Comparison of ENCODE assay signal across 8 cellular contexts in the genomic region with DNA sequence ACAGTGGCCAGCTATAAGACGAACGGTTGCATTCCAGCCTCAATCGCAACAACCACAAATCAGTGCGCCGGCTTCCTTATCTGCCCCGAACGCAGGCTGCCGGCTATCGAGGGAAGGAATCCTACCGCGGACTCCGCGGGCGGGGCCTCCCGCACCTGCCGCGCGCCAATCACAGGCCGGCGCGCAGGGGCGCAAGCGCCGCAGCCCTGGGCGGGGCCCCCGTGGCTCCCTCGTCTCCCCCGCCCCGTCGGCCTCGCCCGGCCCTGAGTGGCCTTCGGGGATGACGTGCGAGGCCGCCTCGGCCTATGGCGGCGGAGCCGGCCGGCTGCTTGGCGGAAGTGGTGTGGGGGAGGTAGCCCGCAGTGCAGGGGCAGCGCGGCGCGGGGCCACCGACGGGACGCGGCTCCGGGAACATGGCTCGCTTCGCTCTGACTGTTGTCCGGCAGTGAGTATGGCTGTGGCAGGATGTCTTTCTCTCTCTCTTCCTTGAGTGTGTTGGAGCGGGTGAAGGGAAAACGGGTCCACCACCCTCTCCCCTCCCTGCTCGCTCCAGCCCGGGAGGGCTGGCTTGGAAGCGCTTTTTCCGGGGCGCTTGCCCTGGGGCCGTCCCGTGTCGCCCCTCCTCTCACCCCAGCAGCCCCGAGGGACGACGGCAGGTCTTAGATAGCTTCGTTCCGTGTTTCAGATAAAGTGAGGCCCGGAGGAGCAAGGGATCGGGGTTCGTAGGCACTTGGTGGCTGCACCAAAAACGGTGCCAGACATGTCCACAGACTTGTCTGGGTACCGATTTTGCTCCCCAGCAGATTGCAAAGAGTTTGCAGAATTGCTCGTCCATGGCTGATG. TPM values are rescaled to one million over a fixed set of nuclear protein-coding genes. Genes with fewer than 3 reads are reported as not detected.
DNase-seq lines count a peak whose midpoint lies in the region; ATAC-seq and TF ChIP-seq lines count a peak whose summit lies in the region.

A gene with protein sequence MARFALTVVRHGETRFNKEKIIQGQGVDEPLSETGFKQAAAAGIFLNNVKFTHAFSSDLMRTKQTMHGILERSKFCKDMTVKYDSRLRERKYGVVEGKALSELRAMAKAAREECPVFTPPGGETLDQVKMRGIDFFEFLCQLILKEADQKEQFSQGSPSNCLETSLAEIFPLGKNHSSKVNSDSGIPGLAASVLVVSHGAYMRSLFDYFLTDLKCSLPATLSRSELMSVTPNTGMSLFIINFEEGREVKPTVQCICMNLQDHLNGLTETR (plus strand): TSS at position 355 of the 843 bp plus-strand sequence. CDS start 59 bp downstream, at position 414.

- TF ChIP-seq CTCF in GM12865 (IDR thresholded peaks at IDR 0.05; ENCODE audit: insufficient read depth, low read depth, low read length, missing control alignments): no peak
- TF ChIP-seq CTCF in SU-DHL-6 (IDR thresholded peaks at IDR 0.05; ENCODE audit: insufficient read depth, low read length, poor library complexity, severe bottlenecking): no peak
- no peak for TF ChIP-seq CTCF in ovary (IDR thresholded peaks at IDR 0.05)
- no peak for TF ChIP-seq CTCF in thyroid gland (IDR thresholded peaks at IDR 0.05)

- no peaks in the 10 kb centered on the region for H3K27me3 Mint-ChIP-seq in activated naive CD8-positive, alpha-beta T cell treated with anti-CD3 and anti-CD28 coated beads, Interleukin-2, amount 10 ng/mL, durations not matched to agents 7 days and 5 days

- no peaks in the 10 kb centered on the region for H3K9me3 Mint-ChIP-seq in activated naive CD8-positive, alpha-beta T cell treated with anti-CD3 and anti-CD28 coated beads, Interleukin-2, amount 10 ng/mL, durations not matched to agents 7 days and 5 days

- POLR2A ChIA-PET in activated naive CD8-positive, alpha-beta T cell treated with anti-CD3 and anti-CD28 coated beads, Interleukin-2, amount 10 ng/mL, durations not matched to agents 7 days and 5 days (lab: Charles Lee): interaction anchor here (1.4 kb wide), 1 partner anchor 30 kb away, joined by 3 read pairs; no protein-coding TSS in a partner anchor

- no peaks in the 10 kb centered on the region for H3K27me3 ChIP-seq in SU-DHL-6 (ENCODE audit: low read length)
- H3K27me3 ChIP-seq in ovary: no peaks in the 10 kb centered on the region
- no peaks in the 10 kb centered on the region for H3K27me3 ChIP-seq in thyroid gland

- peaks cover 6% of the 10 kb centered on the region for H3K36me3 Mint-ChIP-seq in activated naive CD8-positive, alpha-beta T cell treated with anti-CD3 and anti-CD28 coated beads, Interleukin-2, amount 10 ng/mL, durations not matched to agents 7 days and 5 days

- H3K27ac ChIP-seq in SU-DHL-6 (ENCODE audit: low read depth, low read length) (peak within 1 kb of the TSS; percentile 74), ovary (no peak within 1 kb of the TSS), thyroid gland (peak within 1 kb of the TSS; percentile 52 to 77 (median 76))

- peaks cover 36% of the 10 kb centered on the region for H3K4me1 Mint-ChIP-seq in activated naive CD8-positive, alpha-beta T cell treated with anti-CD3 and anti-CD28 coated beads, Interleukin-2, amount 10 ng/mL, durations not matched to agents 7 days and 5 days

- H4K20me1 ChIP-seq in SU-DHL-6 (ENCODE audit: low read depth, low read length): no peaks in the 10 kb centered on the region; the same call in 1 of the 2 replicates

- H3K9me3 ChIP-seq in SU-DHL-6 (ENCODE audit: insufficient read depth, low read length) (no peaks in the 10 kb centered on the region), ovary (no peaks in the 10 kb centered on the region), thyroid gland (no peaks in the 10 kb centered on the region)

- intact Hi-C loops in Right ventricle myocardium inferior (cut with DNase I) (loop anchor here (10.0 kb wide), 1 partner anchor 204 kb away; no protein-coding TSS in a partner anchor), ovary (cut with DNase I) (loop anchor here in 1 of 4 donors (2.0 kb wide), 1 partner anchor 46 kb away; no protein-coding TSS in a partner anchor), thyroid gland (cut with DNase I) (no loop called here)

- peak within 1 kb of the TSS; percentile 75 for H2AFZ ChIP-seq in SU-DHL-6 (ENCODE audit: low read depth, low read length, severe bottlenecking)

- H3K4me1 ChIP-seq in ovary (ENCODE audit: insufficient read depth): peaks cover 4% of the 10 kb centered on the region
- H3K4me1 ChIP-seq in thyroid gland: peaks cover 7% of the 10 kb centered on the region in 2 donors

- H3K4me3 Mint-ChIP-seq in activated naive CD8-positive, alpha-beta T cell treated with anti-CD3 and anti-CD28 coated beads, Interleukin-2, amount 10 ng/mL, durations not matched to agents 7 days and 5 days: peak within 1 kb of the TSS; percentile 91

- no peaks in the 10 kb centered on the region for H3K9me2 ChIP-seq in SU-DHL-6 (replicated peaks; ENCODE audit: insufficient read depth, low read length)

- H3K36me3 ChIP-seq in SU-DHL-6 (ENCODE audit: low read length) (0 out of 2 replicates have a peak, but pooled peaks cover 4% of the 10 kb centered on the region), ovary (no peaks in the 10 kb centered on the region), thyroid gland (no peaks in the 10 kb centered on the region)

- H3K4me2 ChIP-seq in SU-DHL-6 (ENCODE audit: low read depth, low read length, poor library complexity, severe bottlenecking): peak within 1 kb of the TSS; percentile 97

- H3F3A ChIP-seq in SU-DHL-6 (ENCODE audit: insufficient read depth): 0 out of 2 replicates have a peak, but pooled peaks cover 15% of the 10 kb centered on the region

- no peak for TF ChIP-seq EP300 in ovary (IDR thresholded peaks at IDR 0.05)

- H3K4me3 ChIP-seq in GM12865 (ENCODE audit: low read depth, low read length) (peak within 1 kb of the TSS; percentile 80), SU-DHL-6 (ENCODE audit: insufficient read depth, low read length, poor library complexity, severe bottlenecking) (peak within 1 kb of the TSS; percentile 80), ovary (peak within 1 kb of the TSS; percentile 86), thyroid gland (replicated peaks in 1 of 3) (peak within 1 kb of the TSS; percentile 69 to 93 (median 78))

- DNase-seq in GM12865 (ENCODE audit: low read depth): peak; percentile 97
- DNase-seq in NCI-H128 (lab: John Stamatoyannopoulos, UW; ENCODE audit: unreplicated experiment): peak; percentile 89
- peak; percentile 96 for DNase-seq in activated naive CD8-positive, alpha-beta T cell treated with anti-CD3 and anti-CD28 coated beads, Interleukin-2, amount 10 ng/mL, durations not matched to agents 7 days and 5 days
- DNase-seq in Right ventricle myocardium inferior (ENCODE audit: missing footprints): peak; percentile 98
- peak; percentile 86 to 93 (median 87) for DNase-seq in ovary
- DNase-seq in thyroid gland: peak; percentile 94 to 95

- WGBS in ovary, 3 donors: 0 to 1% (median 0%) methylated on average over 71 to 76 of the region's 76 CpGs
- WGBS in thyroid gland, 2 donors: 1% methylated on average over 24 to 55 of the region's 76 CpGs

- peaks cover 47% of the 10 kb centered on the region for H3K79me2 ChIP-seq in SU-DHL-6 (ENCODE audit: insufficient read depth, low read length)

- ATAC-seq in HG02759 (IDR thresholded peaks at IDR 0.05; ENCODE audit: unreplicated experiment) (peak; percentile 98), Right ventricle myocardium inferior (peak; percentile 100)
- ATAC-seq in activated naive CD8-positive, alpha-beta T cell treated with anti-CD3 and anti-CD28 coated beads, Interleukin-2, amount 10 ng/mL, durations not matched to agents 7 days and 5 days (ENCODE audit: low read depth): peak; percentile 99

- H3K9ac ChIP-seq in SU-DHL-6 (ENCODE audit: low read length): peak within 1 kb of the TSS; percentile 85

- H3K27ac Mint-ChIP-seq in activated naive CD8-positive, alpha-beta T cell treated with anti-CD3 and anti-CD28 coated beads, Interleukin-2, amount 10 ng/mL, durations not matched to agents 7 days and 5 days: peak within 1 kb of the TSS; percentile 92

- TF ChIP-seq POLR2A in ovary (IDR thresholded peaks at IDR 0.05) (peak; percentile 6), thyroid gland (IDR thresholded peaks at IDR 0.05) (peak in 1 of 2 donors; percentile 88)

RNA-seq across cellular contexts. Expression of the gene that starts here (rescaled TPM):
- 10 to 100 TPM in 1 of 2 experiments, 1 to 10 TPM in 1; 9.7 to 11.4 TPM for total RNA-seq in activated naive CD8-positive, alpha-beta T cell treated with anti-CD3 and anti-CD28 coated beads, Interleukin-2, amount 10 ng/mL, durations not matched to agents 7 days and 5 days
- total RNA-seq in Right ventricle myocardium inferior (16.5 TPM), ovary (10 to 100 TPM in 1 of 7 donors, 1 to 10 TPM in 5, under 1 TPM in 1; 0.36 to 10.3 (median 4.1) TPM), thyroid gland (1 to 10 TPM; 4.0 to 6.3 (median 5.4) TPM)
- polyA plus RNA-seq in ovary: 1 to 10 TPM; 1.0 to 8.1 TPM

Comparison
In these comparisons a context has a peak if more than half of its experiments do, and no peak if none do; other contexts are left out.
1. H3K27ac ChIP-seq: peak in SU-DHL-6 (single experiment) and thyroid gland (3 of 3); none in ovary (0 of 2).
2. Peak in every context shown above with its lines, with median percentiles within 50 percentile points of each other: DNase-seq, H3K4me3 ChIP-seq and ATAC-seq.